Comparison of ENCODE assay signal across 9 cellular contexts in genomic region chr6:127951172-127951995, GRCh38. TPM values are rescaled to one million over a fixed set of nuclear protein-coding genes. Genes with fewer than 3 reads are reported as not detected.
A peak's percentile ranks its signal among the peaks of the same experiment; 100 is the strongest.
DNase-seq lines count a peak whose midpoint lies in the region; ATAC-seq and TF ChIP-seq lines count a peak whose summit lies in the region.
"Had no signal": no experiment of that assay in that cellular context is flagged by ENCODE, and none has a peak within 500 bp of the region (broad histone marks: within the 10 kb centered on the region; RNA-seq: fewer than 3 reads in every experiment).

No MANE protein-coding gene starts in this region.

- H3K4me3 ChIP-seq in A673 (ENCODE audit: low read depth, low read length, poor library complexity, severe bottlenecking): no peak overlapping the region
- H3K4me3 ChIP-seq in dorsolateral prefrontal cortex: no peak overlapping the region
- H3K4me3 ChIP-seq in upper lobe of right lung: no peak overlapping the region

- POLR2A ChIA-PET in A673 (lab: Charles Lee; ENCODE audit: low non-redundant PET): no interaction called here

- TF ChIP-seq CTCF in A673 (conservative IDR thresholded peaks at IDR 0.05; ENCODE audit: low read depth, low read length): no peak
- TF ChIP-seq CTCF in dorsolateral prefrontal cortex (IDR thresholded peaks at IDR 0.05 in 54 of 56, conservative IDR thresholded peaks at IDR 0.05 in 2 of 56; ENCODE audit: low read depth in 1 of 56, partially characterized antibody in 56 of 56): no peak
- TF ChIP-seq CTCF in upper lobe of right lung (IDR thresholded peaks at IDR 0.05): no peak

- peak overlapping the region; percentile 62 to 93 for H3K27ac Mint-ChIP-seq in effector memory CD8-positive, alpha-beta T cell

- no TSS peak for BruUV-seq in A673 (replicated peaks; lab: Mats Ljungman, UMichigan)

- no peaks in the 10 kb centered on the region for H3K4me1 ChIP-seq in A673 (ENCODE audit: insufficient read depth, low read length, poor library complexity, severe bottlenecking)
- H3K4me1 ChIP-seq in upper lobe of right lung: no peaks in the 10 kb centered on the region

- H3K4me3 Mint-ChIP-seq in effector memory CD8-positive, alpha-beta T cell: peak overlapping the region; percentile 70 to 83

- CTCF ChIA-PET in A673 (lab: Charles Lee): no interaction called here

- H3K9me3 ChIP-seq in A673 (ENCODE audit: low read depth, low read length, poor library complexity, severe bottlenecking) (no peaks in the 10 kb centered on the region), upper lobe of right lung (no peaks in the 10 kb centered on the region)

- peaks cover 2 to 5% of the 10 kb centered on the region in 2 donors for H3K9me3 Mint-ChIP-seq in effector memory CD8-positive, alpha-beta T cell

- intact Hi-C loops in A673 (cut with micrococcal nuclease; ENCODE audit: unreplicated experiment): no loop called here
- intact Hi-C loops in dorsolateral prefrontal cortex (cut with DNase I): no loop called here
- intact Hi-C loops in upper lobe of right lung (cut with DNase I): no loop called here

- no peaks in the 10 kb centered on the region for H3K27me3 Mint-ChIP-seq in effector memory CD8-positive, alpha-beta T cell

- no peaks in the 10 kb centered on the region for H3K27me3 ChIP-seq in A673 (replicated peaks; ENCODE audit: insufficient read depth, low read depth, low read length, poor library complexity)
- no peaks in the 10 kb centered on the region for H3K27me3 ChIP-seq in dorsolateral prefrontal cortex
- H3K27me3 ChIP-seq in upper lobe of right lung: no peaks in the 10 kb centered on the region

- peaks cover 6% of the 10 kb centered on the region for H3K36me3 Mint-ChIP-seq in effector memory CD8-positive, alpha-beta T cell (ENCODE audit: insufficient read depth)

- H3K36me3 ChIP-seq in A673 (ENCODE audit: insufficient read depth, low read length, poor library complexity, severe bottlenecking) (no peaks in the 10 kb centered on the region), upper lobe of right lung (no peaks in the 10 kb centered on the region)

- ATAC-seq in GM18867 (IDR thresholded peaks at IDR 0.05; ENCODE audit: unreplicated experiment) (peak; percentile 75), GM21717 (IDR thresholded peaks at IDR 0.05; ENCODE audit: unreplicated experiment) (peak; percentile 71), HG03460 (IDR thresholded peaks at IDR 0.05; ENCODE audit: unreplicated experiment) (peak; percentile 88), upper lobe of right lung (no peak)
- ATAC-seq in effector memory CD8-positive, alpha-beta T cell (replicated peaks): peak; percentile 88

- H3K4me1 Mint-ChIP-seq in effector memory CD8-positive, alpha-beta T cell (ENCODE audit: low read depth in 2 of 2): peaks cover 29 to 46% of the 10 kb centered on the region in 2 donors

- no peak overlapping the region for H3K27ac ChIP-seq in A673 (ENCODE audit: low read depth, low read length, poor library complexity, severe bottlenecking)
- no peak overlapping the region for H3K27ac ChIP-seq in dorsolateral prefrontal cortex
- no peak overlapping the region for H3K27ac ChIP-seq in upper lobe of right lung

- no peak for DNase-seq in effector memory CD8-positive, alpha-beta T cell
- no peak for DNase-seq in A673 (ENCODE audit: low spot score)
- DNase-seq in D341Med (ENCODE audit: low spot score): no peak
- DNase-seq in dorsolateral prefrontal cortex: no peak
- DNase-seq in upper lobe of right lung: no peak
- DNase-seq: activated CD4-positive, alpha-beta T cell treated with anti-CD3 and anti-CD28 coated beads, Interleukin-2, amount 50 U/mL, for 48 hours had no signal

RNA-seq across cellular contexts. Expression of gene THEMIS, which starts 50.5 kb away (rescaled TPM):
- total RNA-seq in A673 (2021): not detected in 2 replicates
- total RNA-seq in dorsolateral prefrontal cortex: 10 to 100 TPM in 7 of 120 experiments, 1 to 10 TPM in 111, under 1 TPM in 2; 0.62 to 14.0 (median 5.6) TPM
- total RNA-seq in upper lobe of right lung: 3.0 TPM
